Comparison of ENCODE assay signal across 1 cellular context in the genomic region with DNA sequence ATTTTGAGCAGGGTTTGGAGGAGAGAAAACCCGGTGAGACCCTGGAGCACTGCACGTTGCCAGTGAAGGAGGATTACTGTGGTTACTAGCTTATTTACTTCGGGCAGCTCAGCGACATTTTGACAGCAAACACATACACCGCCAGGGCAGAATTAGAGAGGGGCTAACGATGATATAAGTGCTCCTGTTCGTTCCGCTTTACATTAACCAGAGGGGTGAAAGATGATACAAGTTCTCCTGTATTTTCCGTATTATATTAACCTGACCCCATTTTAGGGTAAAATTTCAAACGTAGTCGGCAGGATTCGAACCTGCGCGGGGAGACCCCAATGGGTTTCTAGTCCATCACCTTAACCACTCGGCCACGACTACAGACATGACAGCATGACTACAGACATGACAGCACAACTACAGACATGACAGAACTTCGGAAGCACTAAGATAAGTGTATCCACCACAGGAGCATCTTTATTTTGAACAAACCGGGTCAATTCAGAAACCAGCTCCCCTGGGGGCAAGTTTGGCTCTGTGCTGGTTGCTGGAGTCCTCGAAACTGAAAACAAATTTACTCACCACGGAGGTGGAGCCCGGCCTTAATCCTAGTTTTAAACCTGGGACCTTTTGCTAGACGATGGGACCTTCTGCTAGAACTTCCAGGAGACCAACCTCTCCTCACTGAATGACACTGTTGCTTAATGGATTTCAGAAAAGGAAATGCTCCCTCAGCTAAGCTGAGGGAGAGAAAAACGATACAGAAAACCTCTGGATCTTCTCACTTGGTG.
TF ChIP-seq lines count a peak whose summit lies in the region.

No MANE protein-coding gene starts in this region.

TF ChIP-seq in WTC11, 78 proteins besides CTCF, POLR2A, EP300 and RAD21 (continued from another document and continues in another):
- no peak for TF ChIP-seq AFF4 (CRISPR knock-in tag; IDR thresholded peaks at IDR 0.05; ENCODE audit: borderline replicate concordance)
- TF ChIP-seq CDX4 (CRISPR knock-in tag; IDR thresholded peaks at IDR 0.05; ENCODE audit: borderline replicate concordance) = no peak
- TF ChIP-seq ZNF416 (CRISPR knock-in tag; IDR thresholded peaks at IDR 0.05) = no peak
- no peak for TF ChIP-seq ZNF263 (CRISPR knock-in tag; IDR thresholded peaks at IDR 0.05; ENCODE audit: low read depth)
- no peak for TF ChIP-seq ZMAT4 (CRISPR knock-in tag; IDR thresholded peaks at IDR 0.05)
- TF ChIP-seq MYBL2 (CRISPR knock-in tag; IDR thresholded peaks at IDR 0.05) = no peak; the same call in 1 of the 2 replicates
- TF ChIP-seq TP53 (CRISPR knock-in tag; IDR thresholded peaks at IDR 0.05) = no peak
- no peak for TF ChIP-seq FOXP1 (CRISPR knock-in tag; IDR thresholded peaks at IDR 0.05; ENCODE audit: borderline replicate concordance)
- 0 out of 2 replicates have a peak, but pooled peaks have one; percentile 25 for TF ChIP-seq ZNF317 (CRISPR knock-in tag; IDR thresholded peaks at IDR 0.05; ENCODE audit: borderline replicate concordance, low read depth)
- TF ChIP-seq EMX1 (CRISPR knock-in tag; IDR thresholded peaks at IDR 0.05) = 0 out of 2 replicates have a peak, but pooled peaks have one; percentile 58
- no peak for TF ChIP-seq ARID4B (CRISPR knock-in tag; IDR thresholded peaks at IDR 0.05; ENCODE audit: borderline replicate concordance)
- no peak for TF ChIP-seq MXD4 (CRISPR knock-in tag; IDR thresholded peaks at IDR 0.05; ENCODE audit: borderline replicate concordance)
- TF ChIP-seq NFATC4 (CRISPR knock-in tag; IDR thresholded peaks at IDR 0.05) = 0 out of 2 replicates have a peak, but pooled peaks have one; percentile 12
- TF ChIP-seq, protein P1, sequence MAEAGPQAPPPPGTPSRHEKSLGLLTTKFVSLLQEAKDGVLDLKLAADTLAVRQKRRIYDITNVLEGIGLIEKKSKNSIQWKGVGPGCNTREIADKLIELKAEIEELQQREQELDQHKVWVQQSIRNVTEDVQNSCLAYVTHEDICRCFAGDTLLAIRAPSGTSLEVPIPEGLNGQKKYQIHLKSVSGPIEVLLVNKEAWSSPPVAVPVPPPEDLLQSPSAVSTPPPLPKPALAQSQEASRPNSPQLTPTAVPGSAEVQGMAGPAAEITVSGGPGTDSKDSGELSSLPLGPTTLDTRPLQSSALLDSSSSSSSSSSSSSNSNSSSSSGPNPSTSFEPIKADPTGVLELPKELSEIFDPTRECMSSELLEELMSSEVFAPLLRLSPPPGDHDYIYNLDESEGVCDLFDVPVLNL (CRISPR knock-in tag; IDR thresholded peaks at IDR 0.05; ENCODE audit: borderline replicate concordance, low read depth) = no peak
- TF ChIP-seq TCF7 (CRISPR knock-in tag; IDR thresholded peaks at IDR 0.05; ENCODE audit: low read depth) = no peak
- TF ChIP-seq OVOL2 (CRISPR knock-in tag; IDR thresholded peaks at IDR 0.05; ENCODE audit: borderline replicate concordance) = no peak
- TF ChIP-seq AR (CRISPR knock-in tag; IDR thresholded peaks at IDR 0.05) = no peak
- TF ChIP-seq ZNF232 (CRISPR knock-in tag; IDR thresholded peaks at IDR 0.05) = no peak
- no peak for TF ChIP-seq IRF2 (CRISPR knock-in tag; IDR thresholded peaks at IDR 0.05; ENCODE audit: borderline replicate concordance, low read depth)
- TF ChIP-seq ETV6 (CRISPR knock-in tag; IDR thresholded peaks at IDR 0.05) = peak; percentile 40; the same call in 1 of the 2 replicates
- TF ChIP-seq, protein P2, sequence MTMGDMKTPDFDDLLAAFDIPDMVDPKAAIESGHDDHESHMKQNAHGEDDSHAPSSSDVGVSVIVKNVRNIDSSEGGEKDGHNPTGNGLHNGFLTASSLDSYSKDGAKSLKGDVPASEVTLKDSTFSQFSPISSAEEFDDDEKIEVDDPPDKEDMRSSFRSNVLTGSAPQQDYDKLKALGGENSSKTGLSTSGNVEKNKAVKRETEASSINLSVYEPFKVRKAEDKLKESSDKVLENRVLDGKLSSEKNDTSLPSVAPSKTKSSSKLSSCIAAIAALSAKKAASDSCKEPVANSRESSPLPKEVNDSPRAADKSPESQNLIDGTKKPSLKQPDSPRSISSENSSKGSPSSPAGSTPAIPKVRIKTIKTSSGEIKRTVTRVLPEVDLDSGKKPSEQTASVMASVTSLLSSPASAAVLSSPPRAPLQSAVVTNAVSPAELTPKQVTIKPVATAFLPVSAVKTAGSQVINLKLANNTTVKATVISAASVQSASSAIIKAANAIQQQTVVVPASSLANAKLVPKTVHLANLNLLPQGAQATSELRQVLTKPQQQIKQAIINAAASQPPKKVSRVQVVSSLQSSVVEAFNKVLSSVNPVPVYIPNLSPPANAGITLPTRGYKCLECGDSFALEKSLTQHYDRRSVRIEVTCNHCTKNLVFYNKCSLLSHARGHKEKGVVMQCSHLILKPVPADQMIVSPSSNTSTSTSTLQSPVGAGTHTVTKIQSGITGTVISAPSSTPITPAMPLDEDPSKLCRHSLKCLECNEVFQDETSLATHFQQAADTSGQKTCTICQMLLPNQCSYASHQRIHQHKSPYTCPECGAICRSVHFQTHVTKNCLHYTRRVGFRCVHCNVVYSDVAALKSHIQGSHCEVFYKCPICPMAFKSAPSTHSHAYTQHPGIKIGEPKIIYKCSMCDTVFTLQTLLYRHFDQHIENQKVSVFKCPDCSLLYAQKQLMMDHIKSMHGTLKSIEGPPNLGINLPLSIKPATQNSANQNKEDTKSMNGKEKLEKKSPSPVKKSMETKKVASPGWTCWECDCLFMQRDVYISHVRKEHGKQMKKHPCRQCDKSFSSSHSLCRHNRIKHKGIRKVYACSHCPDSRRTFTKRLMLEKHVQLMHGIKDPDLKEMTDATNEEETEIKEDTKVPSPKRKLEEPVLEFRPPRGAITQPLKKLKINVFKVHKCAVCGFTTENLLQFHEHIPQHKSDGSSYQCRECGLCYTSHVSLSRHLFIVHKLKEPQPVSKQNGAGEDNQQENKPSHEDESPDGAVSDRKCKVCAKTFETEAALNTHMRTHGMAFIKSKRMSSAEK (CRISPR knock-in tag; IDR thresholded peaks at IDR 0.05; ENCODE audit: borderline replicate concordance) = no peak
- TF ChIP-seq ERG (CRISPR knock-in tag; IDR thresholded peaks at IDR 0.05) = peak; percentile 12; the same call in 1 of the 2 replicates
- no peak for TF ChIP-seq CBFB (CRISPR knock-in tag; IDR thresholded peaks at IDR 0.05; ENCODE audit: low read depth)
- TF ChIP-seq ZNF512 (CRISPR knock-in tag; IDR thresholded peaks at IDR 0.05; ENCODE audit: borderline replicate concordance) = no peak
